Comparison of ENCODE assay signal across 18 cellular contexts in genomic region chr5:111739423-111739822, GRCh38.
"Had no signal": no experiment of that assay in that cellular context is flagged by ENCODE, and none has a peak within 500 bp of the region (broad histone marks: within the 10 kb centered on the region; RNA-seq: fewer than 3 reads in every experiment).

No MANE protein-coding gene starts in this region.

- H3K27ac Mint-ChIP-seq: activated CD4-positive, alpha-beta memory T cell treated with anti-CD3 and anti-CD28 coated beads for 36 hours; activated naive CD8-positive, alpha-beta T cell; activated T-helper 1 cell treated with anti-CD3 and anti-CD28 coated beads, Interleukin-12 subunit alpha, Interleukin-12 subunit beta, Interleukin-2, Interleukin-4 antibody, amounts not matched to agents 30 ng/mL and 10 ng/mL and 1 ng/mL, durations not matched to agents 14 hours and 24 hours and 36 hours; WTC11 had no signal

- H3K9me3 Mint-ChIP-seq: activated CD4-positive, alpha-beta memory T cell treated with anti-CD3 and anti-CD28 coated beads for 36 hours; activated T-helper 1 cell treated with anti-CD3 and anti-CD28 coated beads, Interleukin-12 subunit alpha, Interleukin-12 subunit beta, Interleukin-2, Interleukin-4 antibody, amounts not matched to agents 30 ng/mL and 10 ng/mL and 1 ng/mL, durations not matched to agents 14 hours and 24 hours and 36 hours; neural crest cell; T-helper 2 cell treated with Interferon-gamma antibody and Interleukin-4, amounts not matched to agents 5 μg/mL and 100 μg/mL, for 36 hours; WTC11 had no signal

- H3K27me3 Mint-ChIP-seq: activated naive CD8-positive, alpha-beta T cell had no signal

- H3K9me3 ChIP-seq: left lung, spleen had no signal

- H3K27me3 ChIP-seq: left lung, spleen had no signal

- H3K27ac ChIP-seq: left lung, spleen had no signal

- DNase-seq: activated CD4-positive, alpha-beta memory T cell treated with anti-CD3 and anti-CD28 coated beads for 36 hours; activated CD4-positive, alpha-beta T cell treated with anti-CD3 and anti-CD28 coated beads for 4 hours; activated T-cell treated with anti-CD3 and anti-CD28 coated beads for 4 hours; head of caudate nucleus; left lung; mammary epithelial cell; spleen; stimulated activated CD8-positive, alpha-beta memory T cell treated with anti-CD3 and anti-CD28 coated beads, Interleukin-4, amount 100 ng/mL, for 48 hours; stimulated activated naive CD4-positive, alpha-beta T cell had no signal

- H3K36me3 ChIP-seq: left lung, spleen had no signal

- H3K4me3 Mint-ChIP-seq: activated CD4-positive, alpha-beta memory T cell treated with anti-CD3 and anti-CD28 coated beads for 36 hours; activated naive CD8-positive, alpha-beta T cell; activated T-helper 1 cell treated with anti-CD3 and anti-CD28 coated beads, Interleukin-12 subunit alpha, Interleukin-12 subunit beta, Interleukin-2, Interleukin-4 antibody, amounts not matched to agents 30 ng/mL and 10 ng/mL and 1 ng/mL, durations not matched to agents 14 hours and 24 hours and 36 hours; neural crest cell; T-helper 2 cell treated with Interferon-gamma antibody and Interleukin-4, amounts not matched to agents 5 μg/mL and 100 μg/mL, for 36 hours; WTC11 had no signal

- FAIRE-seq: colon, frontal cortex, keratinocyte, TTC549 had no signal

- H3K36me3 Mint-ChIP-seq: activated CD4-positive, alpha-beta memory T cell treated with anti-CD3 and anti-CD28 coated beads for 36 hours; activated naive CD8-positive, alpha-beta T cell had no signal

- H3K4me3 ChIP-seq: left lung, spleen had no signal
